18 cellular contexts compared by ENCODE assay signal in genomic region chr17:28142355-28142754, GRCh38.
A peak's percentile ranks its signal among the peaks of the same experiment; 100 is the strongest.
DNase-seq lines count a peak whose midpoint lies in the region; ATAC-seq and TF ChIP-seq lines count a peak whose summit lies in the region.
"Had no signal": no experiment of that assay in that cellular context is flagged by ENCODE, and none has a peak within 500 bp of the region (broad histone marks: within the 10 kb centered on the region; RNA-seq: fewer than 3 reads in every experiment).

No MANE protein-coding gene starts in this region.

- H3K36me3 Mint-ChIP-seq in nephron progenitor cell (ENCODE audit: low read depth), result peaks cover 5% of the 10 kb centered on the region
- H3K36me3 Mint-ChIP-seq in stimulated activated effector memory CD8-positive, alpha-beta T cell treated with anti-CD3 and anti-CD28 coated beads, Interleukin-12 subunit alpha, Interleukin-12 subunit beta, amount 100 ng/mL, for 72 hours, result peaks cover 6% of the 10 kb centered on the region
- H3K36me3 Mint-ChIP-seq in activated naive CD4-positive, alpha-beta T cell treated with anti-CD3 and anti-CD28 coated beads for 36 hours (ENCODE audit: low read depth), result peaks cover 3% of the 10 kb centered on the region

- TF ChIP-seq CTCF in nephron progenitor cell (IDR thresholded peaks at IDR 0.05), result no peak

- CTCF ChIA-PET in activated naive CD4-positive, alpha-beta T cell treated with anti-CD3 and anti-CD28 coated beads for 36 hours (lab: Charles Lee), result no interaction called here

- DNase-seq in NCI-H2227 treated with DMSO at 0.1 percent for 48 hours (lab: John Stamatoyannopoulos, UW) (peak; percentile 8), NCI-H2227 (lab: John Stamatoyannopoulos, UW; ENCODE audit: unreplicated experiment) (no peak), caudate nucleus (lab: John Stamatoyannopoulos, UW) (no peak), nephron progenitor cell (no peak), superior temporal gyrus (ENCODE audit: extremely low spot score) (peak; percentile 85)
- DNase-seq in stimulated activated effector memory CD8-positive, alpha-beta T cell treated with anti-CD3 and anti-CD28 coated beads, Interleukin-12 subunit alpha, Interleukin-12 subunit beta, amount 100 ng/mL, for 72 hours (ENCODE audit: low spot score in 2 of 2), result no peak
- DNase-seq in activated naive CD4-positive, alpha-beta T cell treated with anti-CD3 and anti-CD28 coated beads for 36 hours, result no peak
- DNase-seq: 8988T; CD8-positive, alpha-beta T cell; DMS79; HCEC 1CT; NCI-H1105 treated with DMSO at 0.1 percent for 48 hours; NCI-H1694 treated with DMSO at 0.1 percent for 48 hours; NCI-H446 treated with DMSO at 0.1 percent for 48 hours; NCI-H774; RPMI8226 had no signal

- H3K27me3 Mint-ChIP-seq in nephron progenitor cell (ENCODE audit: low read depth, poor library complexity), result peaks cover 3% of the 10 kb centered on the region
- no peaks in the 10 kb centered on the region for H3K27me3 Mint-ChIP-seq in activated naive CD4-positive, alpha-beta T cell treated with anti-CD3 and anti-CD28 coated beads for 36 hours (ENCODE audit: low read depth)

- H3K4me3 Mint-ChIP-seq in nephron progenitor cell, result no peak overlapping the region
- H3K4me3 Mint-ChIP-seq in stimulated activated effector memory CD8-positive, alpha-beta T cell treated with anti-CD3 and anti-CD28 coated beads, Interleukin-12 subunit alpha, Interleukin-12 subunit beta, amount 100 ng/mL, for 72 hours, result no peak overlapping the region
- no peak overlapping the region for H3K4me3 Mint-ChIP-seq in activated naive CD4-positive, alpha-beta T cell treated with anti-CD3 and anti-CD28 coated beads for 36 hours
- H3K4me3 Mint-ChIP-seq: CD8-positive, alpha-beta T cell had no signal

- H3K27ac Mint-ChIP-seq in nephron progenitor cell, result peak overlapping the region; percentile 30
- no peak overlapping the region for H3K27ac Mint-ChIP-seq in stimulated activated effector memory CD8-positive, alpha-beta T cell treated with anti-CD3 and anti-CD28 coated beads, Interleukin-12 subunit alpha, Interleukin-12 subunit beta, amount 100 ng/mL, for 72 hours
- H3K27ac Mint-ChIP-seq in activated naive CD4-positive, alpha-beta T cell treated with anti-CD3 and anti-CD28 coated beads for 36 hours, result no peak overlapping the region
- H3K27ac Mint-ChIP-seq: CD8-positive, alpha-beta T cell had no signal

- H3K27ac ChIP-seq in caudate nucleus (ENCODE audit: low read depth, low read length), result peak overlapping the region; percentile 64
- H3K27ac ChIP-seq: BLaER1 had no signal

- no peaks in the 10 kb centered on the region for H3K9me3 Mint-ChIP-seq in nephron progenitor cell
- H3K9me3 Mint-ChIP-seq in stimulated activated effector memory CD8-positive, alpha-beta T cell treated with anti-CD3 and anti-CD28 coated beads, Interleukin-12 subunit alpha, Interleukin-12 subunit beta, amount 100 ng/mL, for 72 hours, result no peaks in the 10 kb centered on the region
- no peaks in the 10 kb centered on the region for H3K9me3 Mint-ChIP-seq in activated naive CD4-positive, alpha-beta T cell treated with anti-CD3 and anti-CD28 coated beads for 36 hours
- H3K9me3 Mint-ChIP-seq: CD8-positive, alpha-beta T cell had no signal

- peaks cover 10% of the 10 kb centered on the region for H3K4me1 Mint-ChIP-seq in nephron progenitor cell
- H3K4me1 Mint-ChIP-seq in stimulated activated effector memory CD8-positive, alpha-beta T cell treated with anti-CD3 and anti-CD28 coated beads, Interleukin-12 subunit alpha, Interleukin-12 subunit beta, amount 100 ng/mL, for 72 hours, result no peaks in the 10 kb centered on the region
- H3K4me1 Mint-ChIP-seq in activated naive CD4-positive, alpha-beta T cell treated with anti-CD3 and anti-CD28 coated beads for 36 hours (ENCODE audit: low read depth), result no peaks in the 10 kb centered on the region

- intact Hi-C loops in activated naive CD4-positive, alpha-beta T cell treated with anti-CD3 and anti-CD28 coated beads for 36 hours (cut with micrococcal nuclease), result no loop called here

- ATAC-seq in stimulated activated effector memory CD8-positive, alpha-beta T cell treated with anti-CD3 and anti-CD28 coated beads, Interleukin-12 subunit alpha, Interleukin-12 subunit beta, amount 100 ng/mL, for 72 hours, result no peak
- ATAC-seq in HG02852 (IDR thresholded peaks at IDR 0.05; ENCODE audit: unreplicated experiment), result no peak
- ATAC-seq: CD8-positive, alpha-beta T cell had no signal

Comparison
In these comparisons a context has a peak if more than half of its experiments do, and no peak if none do; other contexts are left out.
1. DNase-seq: peak in NCI-H2227 treated with DMSO at 0.1 percent for 48 hours (single experiment) and superior temporal gyrus (single experiment); none in NCI-H2227 (single experiment), caudate nucleus (0 of 61), nephron progenitor cell (single experiment), stimulated activated effector memory CD8-positive, alpha-beta T cell treated with anti-CD3 and anti-CD28 coated beads, Interleukin-12 subunit alpha, Interleukin-12 subunit beta, amount 100 ng/mL, for 72 hours (0 of 2) and activated naive CD4-positive, alpha-beta T cell treated with anti-CD3 and anti-CD28 coated beads for 36 hours (single experiment).